In the genomic region with DNA sequence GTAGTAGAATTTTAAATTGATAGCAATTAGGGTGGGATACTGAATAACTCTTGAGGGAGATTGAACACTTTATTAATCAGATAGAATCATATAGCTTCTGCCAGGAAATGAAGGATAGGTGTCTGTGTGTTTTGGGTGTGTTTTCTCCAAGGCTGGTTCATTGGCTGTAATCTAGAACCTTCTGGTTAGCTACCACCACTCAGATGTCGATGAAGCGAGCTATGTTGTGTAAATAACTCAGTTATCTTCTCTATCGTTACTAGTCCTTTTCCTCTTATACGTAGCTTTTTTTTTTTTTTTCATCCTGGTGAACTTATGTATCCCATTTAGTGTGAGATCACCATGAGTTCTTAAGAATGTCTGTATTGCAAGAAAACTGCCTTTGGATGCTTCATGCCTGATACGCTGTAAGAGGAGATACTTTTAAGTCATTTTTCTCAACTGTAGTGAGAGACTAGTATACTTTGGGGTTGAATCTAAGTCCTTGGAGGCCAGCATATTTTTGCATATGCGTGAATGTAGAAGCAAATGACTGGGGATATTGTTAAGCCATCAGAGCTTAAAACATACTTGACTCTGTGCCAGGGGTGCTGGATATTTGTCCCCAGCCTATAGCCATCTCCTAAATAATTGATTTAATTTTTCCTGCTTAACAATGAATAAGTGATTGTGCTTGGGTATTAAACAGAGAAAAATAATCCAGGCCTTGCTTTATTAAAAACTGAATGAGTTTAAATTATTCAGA, we compare ENCODE assay signal across 13 cellular contexts. TPM values are rescaled to one million over a fixed set of nuclear protein-coding genes. Genes with fewer than 3 reads are reported as not detected.
DNase-seq lines count a peak whose midpoint lies in the region; ATAC-seq, FAIRE-seq and TF ChIP-seq lines count a peak whose summit lies in the region.
"Had no signal": no experiment of that assay in that cellular context is flagged by ENCODE, and none has a peak within 500 bp of the region (broad histone marks: within the 10 kb centered on the region; RNA-seq: fewer than 3 reads in every experiment).

No MANE protein-coding gene starts in this region.

- H2AFZ ChIP-seq in GM23338 (no peak overlapping the region), astrocyte (ENCODE audit: low read depth, low read length) (no peak overlapping the region), osteoblast (ENCODE audit: low read length) (no peak overlapping the region)

- H3K9ac ChIP-seq in astrocyte (ENCODE audit: low read length): no peak overlapping the region

- H3K27ac Mint-ChIP-seq in CD4-positive, CD25-positive, alpha-beta regulatory T cell: peak overlapping the region; percentile 93 to 97 (median 95)
- H3K27ac Mint-ChIP-seq in GM23338 (no peak overlapping the region), astrocyte (ENCODE audit: unreplicated experiment) (peak overlapping the region; percentile 20)

- no peaks in the 10 kb centered on the region for H3K27me3 ChIP-seq in CD4-positive, CD25-positive, alpha-beta regulatory T cell (ENCODE audit: control insufficient read depth, insufficient read depth, low read length)
- peaks cover 29% of the 10 kb centered on the region; the same call in 1 of the 2 replicates for H3K27me3 ChIP-seq in GM23338 (ENCODE audit: insufficient read depth)
- H3K27me3 ChIP-seq in astrocyte (ENCODE audit: insufficient read depth, low read length): no peaks in the 10 kb centered on the region
- no peaks in the 10 kb centered on the region for H3K27me3 ChIP-seq in osteoblast (ENCODE audit: insufficient read depth, low read length)

- peak in 1 of 3 donors; percentile 55 for DNase-seq in CD4-positive, CD25-positive, alpha-beta regulatory T cell
- DNase-seq in GM23338 (ENCODE audit: low spot score) (no peak), astrocyte (ENCODE audit: low read depth) (no peak), osteoblast (ENCODE audit: insufficient read length, low spot score, missing footprints) (no peak), LoVo (ENCODE audit: low spot score) (no peak)
- DNase-seq: activated CD4-positive, CD25-positive, alpha-beta regulatory T cell; DMS153; NCI-H446; Right ventricle myocardium superior; stimulated activated naive CD4-positive, alpha-beta T cell treated with Interleukin-2 at 50 U/mL for 16 hours had no signal

- peak overlapping the region; percentile 71 to 94 (median 90) for H3K4me3 Mint-ChIP-seq in CD4-positive, CD25-positive, alpha-beta regulatory T cell
- no peak overlapping the region for H3K4me3 Mint-ChIP-seq in GM23338
- H3K4me3 Mint-ChIP-seq in astrocyte (ENCODE audit: unreplicated experiment): peak overlapping the region; percentile 90

- peak overlapping the region; percentile 87 for H3K4me3 ChIP-seq in CD4-positive, CD25-positive, alpha-beta regulatory T cell (ENCODE audit: low read depth, low read length)
- no peak overlapping the region for H3K4me3 ChIP-seq in GM23338
- no peak overlapping the region for H3K4me3 ChIP-seq in astrocyte (ENCODE audit: insufficient read depth, low read depth, low read length)
- no peak overlapping the region for H3K4me3 ChIP-seq in osteoblast (ENCODE audit: insufficient read depth, low read length)

- H3K36me3 Mint-ChIP-seq in CD4-positive, CD25-positive, alpha-beta regulatory T cell: peaks cover 21% of the 10 kb centered on the region
- H3K36me3 Mint-ChIP-seq in GM23338 (ENCODE audit: low read depth) (no peaks in the 10 kb centered on the region), astrocyte (ENCODE audit: low read depth, unreplicated experiment) (peaks cover 2% of the 10 kb centered on the region)

- peaks cover 17% of the 10 kb centered on the region for H3K79me2 ChIP-seq in GM23338 (replicated peaks; ENCODE audit: insufficient read depth)
- H3K79me2 ChIP-seq in astrocyte (ENCODE audit: insufficient read depth, low read length): peaks cover 20% of the 10 kb centered on the region
- H3K79me2 ChIP-seq in osteoblast (ENCODE audit: insufficient read depth, low read length): peaks cover 52% of the 10 kb centered on the region

- TF ChIP-seq CTCF in GM23338 (conservative IDR thresholded peaks at IDR 0.05; ENCODE audit: low read depth in 2 of 2) (no peak), astrocyte (IDR thresholded peaks at IDR 0.05; ENCODE audit: insufficient read depth, low read depth, low read length) (no peak), osteoblast (IDR thresholded peaks at IDR 0.05; ENCODE audit: extremely low read depth, low read depth, low read length) (no peak)

- no peaks in the 10 kb centered on the region for H4K20me1 ChIP-seq in GM23338 (replicated peaks; ENCODE audit: insufficient read depth)
- H4K20me1 ChIP-seq in astrocyte (ENCODE audit: insufficient read depth, low read length): peaks cover 20% of the 10 kb centered on the region
- H4K20me1 ChIP-seq in osteoblast (ENCODE audit: insufficient read depth, low read length): no peaks in the 10 kb centered on the region

- H3K36me3 ChIP-seq in CD4-positive, CD25-positive, alpha-beta regulatory T cell (ENCODE audit: control insufficient read depth, insufficient read depth, low read length): peaks cover 5% of the 10 kb centered on the region
- H3K36me3 ChIP-seq in GM23338 (ENCODE audit: insufficient read depth) (no peaks in the 10 kb centered on the region), astrocyte (ENCODE audit: insufficient read depth, low read length) (no peaks in the 10 kb centered on the region), osteoblast (ENCODE audit: insufficient read depth, low read length) (no peaks in the 10 kb centered on the region)

- peak; percentile 40 to 41 for ATAC-seq in CD4-positive, CD25-positive, alpha-beta regulatory T cell (ENCODE audit: low read depth in 2 of 2)
- ATAC-seq in GM23338 (no peak), GM21786 (IDR thresholded peaks at IDR 0.05; ENCODE audit: unreplicated experiment) (no peak), GM18498 (IDR thresholded peaks at IDR 0.05; ENCODE audit: unreplicated experiment) (no peak), HG03196 (IDR thresholded peaks at IDR 0.05; ENCODE audit: unreplicated experiment) (no peak)

- H3F3A ChIP-seq in GM23338 (replicated peaks; ENCODE audit: low read depth): no peaks in the 10 kb centered on the region

- peak overlapping the region; percentile 75 for H3K27ac ChIP-seq in CD4-positive, CD25-positive, alpha-beta regulatory T cell (ENCODE audit: insufficient read depth, low read length, poor library complexity, severe bottlenecking)
- H3K27ac ChIP-seq in GM23338 (ENCODE audit: low read depth) (no peak overlapping the region), astrocyte (ENCODE audit: low read depth, low read length) (no peak overlapping the region), osteoblast (ENCODE audit: low read depth, low read length) (no peak overlapping the region)

- peaks cover 0 to 2% (median 0%) of the 10 kb centered on the region in 7 donors for H3K9me3 Mint-ChIP-seq in CD4-positive, CD25-positive, alpha-beta regulatory T cell
- no peaks in the 10 kb centered on the region for H3K9me3 Mint-ChIP-seq in GM23338
- no peaks in the 10 kb centered on the region for H3K9me3 Mint-ChIP-seq in astrocyte (ENCODE audit: unreplicated experiment)

- no peaks in the 10 kb centered on the region for H3K27me3 Mint-ChIP-seq in CD4-positive, CD25-positive, alpha-beta regulatory T cell
- H3K27me3 Mint-ChIP-seq in GM23338 (ENCODE audit: insufficient read depth, low read depth, poor library complexity): peaks cover 8% of the 10 kb centered on the region
- H3K27me3 Mint-ChIP-seq in astrocyte (ENCODE audit: low read depth, unreplicated experiment): no peaks in the 10 kb centered on the region

- H3K4me2 ChIP-seq in GM23338 (peak overlapping the region; percentile 49), astrocyte (ENCODE audit: low read length) (no peak overlapping the region), osteoblast (ENCODE audit: insufficient read depth, low read length) (peak overlapping the region; percentile 89)

- no peaks in the 10 kb centered on the region for H3K9me3 ChIP-seq in CD4-positive, CD25-positive, alpha-beta regulatory T cell (ENCODE audit: control insufficient read depth in 2 of 2, low read length in 2 of 2)
- no peaks in the 10 kb centered on the region for H3K9me3 ChIP-seq in astrocyte (ENCODE audit: insufficient read depth, low read depth, low read length)
- no peaks in the 10 kb centered on the region for H3K9me3 ChIP-seq in osteoblast (ENCODE audit: low read depth, low read length)

- peaks cover 95% of the 10 kb centered on the region for H3K4me1 ChIP-seq in CD4-positive, CD25-positive, alpha-beta regulatory T cell (ENCODE audit: control insufficient read depth, insufficient read depth, low read length, poor library complexity, severe bottlenecking)
- peaks cover 65% of the 10 kb centered on the region for H3K4me1 ChIP-seq in GM23338 (ENCODE audit: insufficient read depth)
- peaks cover 25% of the 10 kb centered on the region for H3K4me1 ChIP-seq in astrocyte (ENCODE audit: insufficient read depth, low read length)
- peaks cover 29% of the 10 kb centered on the region for H3K4me1 ChIP-seq in osteoblast (ENCODE audit: insufficient read depth, low read length)

- FAIRE-seq in astrocyte (lab: Jason Lieb, UNC): no peak

- no peaks in the 10 kb centered on the region for H3K9me2 ChIP-seq in GM23338 (ENCODE audit: insufficient read depth)

- peaks cover 56 to 96% (median 87%) of the 10 kb centered on the region in 4 donors for H3K4me1 Mint-ChIP-seq in CD4-positive, CD25-positive, alpha-beta regulatory T cell
- H3K4me1 Mint-ChIP-seq in GM23338 (peaks cover 60% of the 10 kb centered on the region), astrocyte (ENCODE audit: low read depth, unreplicated experiment) (peaks cover 66% of the 10 kb centered on the region)

TF ChIP-seq in GM23338, 12 proteins besides CTCF, POLR2A, EP300 and RAD21 (continues in another document):
- TF ChIP-seq POLR2AphosphoS5 (IDR thresholded peaks at IDR 0.05; ENCODE audit: low read depth): no peak

RNA-seq across cellular contexts. Expression of a gene that starts 2.2 kb away (rescaled TPM):
- total RNA-seq in CD4-positive, CD25-positive, alpha-beta regulatory T cell: 120 TPM
- polyA plus RNA-seq in CD4-positive, CD25-positive, alpha-beta regulatory T cell: 100 to 1,000 TPM; 183 to 244 (median 202) TPM
- 29.2 and 30.1 TPM in 2 replicates for total RNA-seq in GM23338 (2014; rRNA removed; shearing (Covaris generic))
- 10.6 and 12.8 TPM in 2 replicates for polyA plus RNA-seq in GM23338 (2016; fragmentation: Nextera tagmentation; extraction: Ambion mirVana)
- 25.9 and 33.1 TPM in 2 replicates for total RNA-seq in astrocyte
- 23.2 and 26.2 TPM in 2 replicates for total RNA-seq in osteoblast

Comparison
In these comparisons a context has a peak if more than half of its experiments do, and no peak if none do; other contexts are left out.
1. ATAC-seq: peak in CD4-positive, CD25-positive, alpha-beta regulatory T cell (2 of 2); none in GM23338 (single experiment), GM21786 (single experiment), GM18498 (single experiment) and HG03196 (single experiment).